20 cellular contexts compared by ENCODE assay signal in genomic region chr11:8586805-8587204, GRCh38.
"Had no signal": no experiment of that assay in that cellular context is flagged by ENCODE, and none has a peak within 500 bp of the region (broad histone marks: within the 10 kb centered on the region; RNA-seq: fewer than 3 reads in every experiment).

No MANE protein-coding gene starts in this region.

- DNase-seq: activated CD4-positive, alpha-beta memory T cell treated with anti-CD3 and anti-CD28 coated beads, Interleukin-2, amount 10 ng/mL, durations not matched to agents 7 days and 5 days; activated CD4-positive, alpha-beta T cell treated with anti-CD3 and anti-CD28 coated beads for 4 hours; activated CD8-positive, alpha-beta memory T cell treated with anti-CD3 and anti-CD28 coated beads, Interleukin-2, amount 10 ng/mL, durations not matched to agents 7 days and 5 days; activated naive CD4-positive, alpha-beta T cell treated with Interleukin-2 at 50 U/mL for 16 hours; activated naive CD8-positive, alpha-beta T cell treated with anti-CD3 and anti-CD28 coated beads, Interleukin-2, amount 50 U/mL, for 24 hours; anterior cingulate cortex; brain microvascular endothelial cell; central memory CD4-positive, alpha-beta T cell; dorsolateral prefrontal cortex; erythroblast; gastrocnemius medialis; head of caudate nucleus; stimulated activated CD4-positive, alpha-beta T cell treated with anti-CD3 and anti-CD28 coated beads, Interleukin-4, amount 100 ng/mL, for 24 hours; testis had no signal

- H3K9me3 Mint-ChIP-seq: activated CD4-positive, alpha-beta memory T cell treated with anti-CD3 and anti-CD28 coated beads, Interleukin-2, amount 10 ng/mL, durations not matched to agents 7 days and 5 days; activated naive CD8-positive, alpha-beta T cell treated with anti-CD3 and anti-CD28 coated beads, Interleukin-2, amount 50 U/mL, for 24 hours; activated T-helper 17 cell treated with anti-CD3 and anti-CD28 coated beads, Interleukin-2, amount 50 U/mL, for 72 hours; natural killer cell treated with Interleukin-12 subunit alpha and Interleukin-12 subunit beta and Interleukin-15 and Interleukin-18, amount 100 ng/mL, for 72 hours; type B pancreatic cell had no signal

- ATAC-seq: activated CD8-positive, alpha-beta memory T cell treated with anti-CD3 and anti-CD28 coated beads, Interleukin-2, amount 10 ng/mL, durations not matched to agents 7 days and 5 days; activated naive CD8-positive, alpha-beta T cell treated with anti-CD3 and anti-CD28 coated beads, Interleukin-2, amount 50 U/mL, for 24 hours; activated T-helper 17 cell treated with anti-CD3 and anti-CD28 coated beads, Interleukin-2, amount 50 U/mL, for 72 hours; gastrocnemius medialis; left lobe of liver; natural killer cell treated with Interleukin-12 subunit alpha and Interleukin-12 subunit beta and Interleukin-15 and Interleukin-18, amount 100 ng/mL, for 72 hours; sciatic nerve; stimulated activated effector memory CD8-positive, alpha-beta T cell treated with anti-CD3 and anti-CD28 coated beads, Interleukin-12 subunit alpha, Interleukin-12 subunit beta, amount 100 ng/mL, for 72 hours had no signal

- H3K4me3 Mint-ChIP-seq: activated CD4-positive, alpha-beta memory T cell treated with anti-CD3 and anti-CD28 coated beads, Interleukin-2, amount 10 ng/mL, durations not matched to agents 7 days and 5 days; activated CD8-positive, alpha-beta memory T cell treated with anti-CD3 and anti-CD28 coated beads, Interleukin-2, amount 10 ng/mL, durations not matched to agents 7 days and 5 days; activated naive CD8-positive, alpha-beta T cell treated with anti-CD3 and anti-CD28 coated beads, Interleukin-2, amount 50 U/mL, for 24 hours; activated T-helper 17 cell treated with anti-CD3 and anti-CD28 coated beads, Interleukin-2, amount 50 U/mL, for 72 hours; natural killer cell treated with Interleukin-12 subunit alpha and Interleukin-12 subunit beta and Interleukin-15 and Interleukin-18, amount 100 ng/mL, for 72 hours; stimulated activated effector memory CD8-positive, alpha-beta T cell treated with anti-CD3 and anti-CD28 coated beads, Interleukin-12 subunit alpha, Interleukin-12 subunit beta, amount 100 ng/mL, for 72 hours; type B pancreatic cell had no signal

- H3K27ac Mint-ChIP-seq: activated CD4-positive, alpha-beta memory T cell treated with anti-CD3 and anti-CD28 coated beads, Interleukin-2, amount 10 ng/mL, durations not matched to agents 7 days and 5 days; activated CD8-positive, alpha-beta memory T cell treated with anti-CD3 and anti-CD28 coated beads, Interleukin-2, amount 10 ng/mL, durations not matched to agents 7 days and 5 days; activated naive CD8-positive, alpha-beta T cell treated with anti-CD3 and anti-CD28 coated beads, Interleukin-2, amount 50 U/mL, for 24 hours; activated T-helper 17 cell treated with anti-CD3 and anti-CD28 coated beads, Interleukin-2, amount 50 U/mL, for 72 hours; natural killer cell treated with Interleukin-12 subunit alpha and Interleukin-12 subunit beta and Interleukin-15 and Interleukin-18, amount 100 ng/mL, for 72 hours; stimulated activated effector memory CD8-positive, alpha-beta T cell treated with anti-CD3 and anti-CD28 coated beads, Interleukin-12 subunit alpha, Interleukin-12 subunit beta, amount 100 ng/mL, for 72 hours; type B pancreatic cell had no signal

- H3K4me1 Mint-ChIP-seq: activated CD4-positive, alpha-beta memory T cell treated with anti-CD3 and anti-CD28 coated beads, Interleukin-2, amount 10 ng/mL, durations not matched to agents 7 days and 5 days; activated naive CD8-positive, alpha-beta T cell treated with anti-CD3 and anti-CD28 coated beads, Interleukin-2, amount 50 U/mL, for 24 hours; activated T-helper 17 cell treated with anti-CD3 and anti-CD28 coated beads, Interleukin-2, amount 50 U/mL, for 72 hours; stimulated activated effector memory CD8-positive, alpha-beta T cell treated with anti-CD3 and anti-CD28 coated beads, Interleukin-12 subunit alpha, Interleukin-12 subunit beta, amount 100 ng/mL, for 72 hours had no signal

- H3K36me3 Mint-ChIP-seq: activated CD8-positive, alpha-beta memory T cell treated with anti-CD3 and anti-CD28 coated beads, Interleukin-2, amount 10 ng/mL, durations not matched to agents 7 days and 5 days; natural killer cell treated with Interleukin-12 subunit alpha and Interleukin-12 subunit beta and Interleukin-15 and Interleukin-18, amount 100 ng/mL, for 72 hours; stimulated activated effector memory CD8-positive, alpha-beta T cell treated with anti-CD3 and anti-CD28 coated beads, Interleukin-12 subunit alpha, Interleukin-12 subunit beta, amount 100 ng/mL, for 72 hours; type B pancreatic cell had no signal
